Comparison of ENCODE assay signal across 1 cellular context in the genomic region with DNA sequence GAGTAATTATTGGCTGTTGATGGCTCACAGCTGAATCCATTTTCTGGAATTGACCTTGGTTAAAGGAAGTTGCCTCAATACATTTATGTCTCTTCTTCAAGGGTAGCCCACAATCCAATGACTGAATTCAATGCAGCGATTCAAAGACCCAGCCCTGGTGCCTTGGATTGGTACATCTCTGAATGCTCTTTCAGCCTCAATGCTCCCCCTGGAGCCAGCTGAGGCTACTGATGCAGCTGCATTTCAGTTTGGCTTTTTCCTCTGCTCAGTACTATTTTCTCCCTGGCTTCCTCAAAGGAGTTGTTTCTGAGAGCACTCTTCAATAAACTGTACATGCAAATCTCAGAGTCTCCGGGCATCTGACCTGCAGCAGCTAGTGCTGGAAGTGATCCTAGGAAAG.
TF ChIP-seq lines count a peak whose summit lies in the region.

No MANE protein-coding gene starts in this region.

TF ChIP-seq in GM12878, 131 proteins besides CTCF, POLR2A, EP300 and RAD21 (continued from another document):
- TF ChIP-seq NFIC (IDR thresholded peaks at IDR 0.05; ENCODE audit: low read depth, low read length), result no peak
- TF ChIP-seq ATF7 (IDR thresholded peaks at IDR 0.05; ENCODE audit: low read depth), result no peak
- no peak for TF ChIP-seq MYC (IDR thresholded peaks at IDR 0.05; ENCODE audit: insufficient read depth, insufficient read length, insufficient replicate concordance, low read length, severe bottlenecking)
- no peak for TF ChIP-seq IRF3 (IDR thresholded peaks at IDR 0.05)
- no peak for TF ChIP-seq HCFC1 (IDR thresholded peaks at IDR 0.05; ENCODE audit: low read length)
